Comparison of ENCODE assay signal across 17 cellular contexts in the genomic region with DNA sequence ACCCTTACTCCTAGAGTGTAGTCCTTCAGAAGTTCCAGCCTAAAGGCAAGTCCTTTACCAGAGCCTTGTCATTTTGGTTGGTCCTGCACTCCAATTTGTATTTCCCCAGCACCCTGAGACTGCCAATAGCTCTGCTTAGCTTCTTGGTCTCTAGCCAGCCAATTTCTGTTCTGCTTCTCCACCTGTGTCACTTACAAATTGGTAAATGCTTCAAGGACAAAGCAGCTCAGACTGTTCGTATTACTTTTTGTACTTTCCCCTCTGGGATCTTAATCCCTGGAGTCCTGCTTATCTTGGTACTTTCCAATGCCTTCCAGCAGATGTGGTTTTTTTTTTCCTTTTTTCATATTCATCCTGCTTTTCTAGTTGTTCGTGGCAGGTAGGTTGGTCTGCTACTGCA. TPM values are rescaled to one million over a fixed set of nuclear protein-coding genes. Genes with fewer than 3 reads are reported as not detected.
DNase-seq lines count a peak whose midpoint lies in the region; ATAC-seq, FAIRE-seq and TF ChIP-seq lines count a peak whose summit lies in the region.
"Had no signal": no experiment of that assay in that cellular context is flagged by ENCODE, and none has a peak within 500 bp of the region (broad histone marks: within the 10 kb centered on the region; RNA-seq: fewer than 3 reads in every experiment).

No MANE protein-coding gene starts in this region.

- no peak for ATAC-seq in CD8-positive, alpha-beta T cell
- ATAC-seq in GM21619 (IDR thresholded peaks at IDR 0.05; ENCODE audit: unreplicated experiment) = no peak
- ATAC-seq in HG02973 (IDR thresholded peaks at IDR 0.05; ENCODE audit: unreplicated experiment) = no peak
- ATAC-seq: A549 had no signal

- no peak overlapping the region for H3K4me3 Mint-ChIP-seq in CD8-positive, alpha-beta T cell
- H3K4me3 Mint-ChIP-seq: CD4-positive, alpha-beta T cell had no signal

- H3K27ac Mint-ChIP-seq in CD8-positive, alpha-beta T cell = peak overlapping the region; percentile 22
- H3K27ac Mint-ChIP-seq: CD4-positive, alpha-beta T cell had no signal

- H3K36me3 Mint-ChIP-seq in CD8-positive, alpha-beta T cell = peaks cover 27% of the 10 kb centered on the region

- no peaks in the 10 kb centered on the region for H3K27me3 ChIP-seq in CD8-positive, alpha-beta T cell (ENCODE audit: insufficient read depth, low read length)
- no peaks in the 10 kb centered on the region for H3K27me3 ChIP-seq in bronchial epithelial cell (ENCODE audit: control insufficient read depth, insufficient read depth, low read length)
- H3K27me3 ChIP-seq in small intestine (ENCODE audit: control insufficient read depth in 2 of 2, insufficient read depth in 2 of 2, low read length in 2 of 2) = no peaks in the 10 kb centered on the region

- no peaks in the 10 kb centered on the region for H3K36me3 ChIP-seq in CD8-positive, alpha-beta T cell (ENCODE audit: insufficient read depth, low read length)
- H3K36me3 ChIP-seq in bronchial epithelial cell (ENCODE audit: control insufficient read depth, insufficient read depth, low read length) (no peaks in the 10 kb centered on the region), small intestine (ENCODE audit: control insufficient read depth in 2 of 2, insufficient read depth in 2 of 2, low read length in 2 of 2) (no peaks in the 10 kb centered on the region)

- no peaks in the 10 kb centered on the region for H3K9me3 ChIP-seq in CD8-positive, alpha-beta T cell (ENCODE audit: low read length)
- no peaks in the 10 kb centered on the region for H3K9me3 ChIP-seq in small intestine (ENCODE audit: control insufficient read depth, low read depth)
- H3K9me3 ChIP-seq: A549, HAP-1 had no signal

- POLR2A ChIA-PET in CD8-positive, alpha-beta T cell (lab: Charles Lee) = no interaction called here

- intact Hi-C loops in CD8-positive, alpha-beta T cell (cut with DNase I, micrococcal nuclease) = no loop called here

- CTCF ChIA-PET in CD8-positive, alpha-beta T cell (lab: Charles Lee) = no interaction called here

- no peaks in the 10 kb centered on the region for H3K4me1 ChIP-seq in CD8-positive, alpha-beta T cell (ENCODE audit: insufficient read depth, low read length)
- H3K4me1 ChIP-seq in small intestine (ENCODE audit: control insufficient read depth in 2 of 2, insufficient read depth in 1 of 2, low read depth in 1 of 2, low read length in 1 of 2) = no peaks in the 10 kb centered on the region
- H3K4me1 ChIP-seq: A549, HAP-1 had no signal

- peak; percentile 33 for DNase-seq in NCI-H2171 treated with DMSO at 0.1 percent for 48 hours (lab: John Stamatoyannopoulos, UW)
- DNase-seq in NCI-H2171 (lab: John Stamatoyannopoulos, UW) = no peak
- no peak for DNase-seq in CD8-positive, alpha-beta T cell
- DNase-seq in bronchial epithelial cell (ENCODE audit: low read depth) = no peak
- DNase-seq in small intestine = peak; percentile 60
- DNase-seq: AML-193; CD4-positive, alpha-beta T cell; DMS79 treated with DMSO at 0.1 percent for 48 hours; GF-D8; GM23248; KG1 had no signal

- no peak overlapping the region for H3K4me3 ChIP-seq in CD8-positive, alpha-beta T cell (ENCODE audit: low read depth, low read length)
- H3K4me3 ChIP-seq in bronchial epithelial cell (ENCODE audit: low read depth, low read length) (no peak overlapping the region), small intestine (ENCODE audit: low read depth in 1 of 2, low read length in 2 of 2) (no peak overlapping the region)
- H3K4me3 ChIP-seq: A549, GM23248, HAP-1 had no signal

- no peaks in the 10 kb centered on the region for H3K9me3 Mint-ChIP-seq in CD8-positive, alpha-beta T cell
- H3K9me3 Mint-ChIP-seq: CD4-positive, alpha-beta T cell had no signal

- H3K27ac ChIP-seq in CD8-positive, alpha-beta T cell (ENCODE audit: low read depth, low read length) = no peak overlapping the region
- no peak overlapping the region for H3K27ac ChIP-seq in small intestine (ENCODE audit: low read depth in 1 of 2, low read length in 1 of 2)
- H3K27ac ChIP-seq: 22Rv1, A549, C4-2B, GM23248 had no signal

- 15 to 78% (median 53%) methylated on average over 2 of the region's 2 CpGs for WGBS in small intestine, 3 donors

- no peaks in the 10 kb centered on the region for H3K27me3 Mint-ChIP-seq in CD8-positive, alpha-beta T cell (ENCODE audit: low read depth)
- H3K27me3 Mint-ChIP-seq: CD4-positive, alpha-beta T cell had no signal

- FAIRE-seq in bronchial epithelial cell (lab: Jason Lieb, UNC) (peak; percentile 50), small intestine (lab: Jason Lieb, UNC) (no peak)
- FAIRE-seq: A549 had no signal

- TF ChIP-seq CTCF in CD8-positive, alpha-beta T cell (IDR thresholded peaks at IDR 0.05) = no peak
- no peak for TF ChIP-seq CTCF in bronchial epithelial cell (IDR thresholded peaks at IDR 0.05; ENCODE audit: insufficient read depth, low read length, severe bottlenecking)

- H3K4me1 Mint-ChIP-seq in CD8-positive, alpha-beta T cell (ENCODE audit: low read depth) = no peaks in the 10 kb centered on the region

RNA-seq across cellular contexts. Expression of gene PIGU, which starts 25.7 kb away (rescaled TPM):
- 1 to 10 TPM; 3.3 to 5.2 TPM for total RNA-seq in CD8-positive, alpha-beta T cell
- total RNA-seq in bronchial epithelial cell = 5.5 TPM in 2 replicates
- 10 to 100 TPM in 1 of 3 donors, 1 to 10 TPM in 2; 4.9 to 34.3 (median 6.0) TPM for polyA plus RNA-seq in small intestine

RNA-seq across cellular contexts. Expression of gene TP53INP2, which starts 52.9 kb away (rescaled TPM):
- total RNA-seq in CD8-positive, alpha-beta T cell = 100 to 1,000 TPM; 101 to 103 TPM
- 0.53 and 2.8 TPM in 2 replicates for total RNA-seq in bronchial epithelial cell
- 10 to 100 TPM; 10.2 to 30.6 (median 29.5) TPM for polyA plus RNA-seq in small intestine

Comparison
In these comparisons a context has a peak if more than half of its experiments do, and no peak if none do; other contexts are left out.
1. DNase-seq: peak in NCI-H2171 treated with DMSO at 0.1 percent for 48 hours (single experiment) and small intestine (single experiment); none in NCI-H2171 (single experiment), CD8-positive, alpha-beta T cell (0 of 7) and bronchial epithelial cell (single experiment).
2. RNA of gene TP53INP2, which starts 52.9 kb away (total RNA-seq): 101 to 103 TPM in CD8-positive, alpha-beta T cell; 0.53 to 2.8 TPM in bronchial epithelial cell; every median in the first group is over 10 times any median in the second.